In genomic region chr2:46226620-46227019, GRCh38 we compare ENCODE assay signal across 25 cellular contexts.
"Had no signal": no experiment of that assay in that cellular context is flagged by ENCODE, and none has a peak within 500 bp of the region (broad histone marks: within the 10 kb centered on the region; RNA-seq: fewer than 3 reads in every experiment).

No MANE protein-coding gene starts in this region.

- H3K36me3 Mint-ChIP-seq: activated naive CD4-positive, alpha-beta T cell treated with anti-CD3 and anti-CD28 coated beads, Interleukin-2, amount 50 U/mL, for 72 hours; type B pancreatic cell had no signal

- ATAC-seq: foreskin keratinocyte; heart left ventricle; naive thymus-derived CD4-positive, alpha-beta T cell; right lobe of liver; WTC11 had no signal

- H3K36me3 ChIP-seq: breast epithelium, esophagus muscularis mucosa, heart left ventricle, ovary, right lobe of liver, uterus had no signal

- H3K9me3 Mint-ChIP-seq: activated naive CD4-positive, alpha-beta T cell treated with anti-CD3 and anti-CD28 coated beads, Interleukin-2, amount 50 U/mL, for 72 hours; dendritic cell treated with granulocyte-macrophage colony-stimulating factor and Interleukin-4, amounts not matched to agents 40 ng/mL and 50 ng/mL, for 4 days; type B pancreatic cell had no signal

- DNase-seq: activated CD4-positive, alpha-beta T cell treated with anti-CD3 and anti-CD28 coated beads for 4 hours; activated CD4-positive, alpha-beta T cell treated with anti-CD3 and anti-CD28 coated beads, Interleukin-2, amount 50 U/mL, for 48 hours; activated gamma-delta T cell treated with Interleukin-2 at 50 U/mL for 16 hours; central memory CD4-positive, alpha-beta T cell; endodermal cell; foreskin keratinocyte; heart left ventricle; midbrain; naive thymus-derived CD4-positive, alpha-beta T cell; ovary; right lobe of liver; stimulated activated CD4-positive, alpha-beta T cell treated with anti-CD3 and anti-CD28 coated beads, Interleukin-12 subunit alpha, Interleukin-12 subunit beta, amount 100 ng/mL, for 4 hours; stimulated activated CD4-positive, alpha-beta T cell treated with anti-CD3 and anti-CD28 coated beads, Interleukin-4, amount 100 ng/mL, for 1 hour; T-helper 2 cell; uterus had no signal

- H3K4me3 Mint-ChIP-seq: activated T-helper 1 cell treated with anti-CD3 and anti-CD28 coated beads, Interleukin-12 subunit alpha, Interleukin-12 subunit beta, Interleukin-2, Interleukin-4 antibody, amounts not matched to agents 30 ng/mL and 10 ng/mL and 1 ng/mL, durations not matched to agents 14 hours and 24 hours and 36 hours; dendritic cell treated with granulocyte-macrophage colony-stimulating factor and Interleukin-4, amounts not matched to agents 40 ng/mL and 50 ng/mL, for 4 days; endodermal cell; naive thymus-derived CD4-positive, alpha-beta T cell; stimulated activated naive CD8-positive, alpha-beta T cell treated with anti-CD3 and anti-CD28 coated beads, Interleukin-15, Interleukin-2, amounts not matched to agents 100 ng/mL and 50 ng/mL, for 24 hours; type B pancreatic cell; WTC11 had no signal

- H3K4me1 ChIP-seq: breast epithelium, uterus had no signal

- H3K27ac ChIP-seq: breast epithelium, esophagus muscularis mucosa, foreskin keratinocyte, heart left ventricle, ovary, right lobe of liver, uterus had no signal

- H3K4me3 ChIP-seq: breast epithelium, esophagus muscularis mucosa, heart left ventricle, ovary, right lobe of liver, skin epidermis, uterus had no signal

- H3K27me3 ChIP-seq: breast epithelium, esophagus muscularis mucosa, foreskin keratinocyte, heart left ventricle, ovary, right lobe of liver, uterus had no signal

- H3K27me3 Mint-ChIP-seq: type B pancreatic cell had no signal

- H3K27ac Mint-ChIP-seq: activated naive CD4-positive, alpha-beta T cell treated with anti-CD3 and anti-CD28 coated beads, Interleukin-2, amount 50 U/mL, for 72 hours; activated T-helper 1 cell treated with anti-CD3 and anti-CD28 coated beads, Interleukin-12 subunit alpha, Interleukin-12 subunit beta, Interleukin-2, Interleukin-4 antibody, amounts not matched to agents 30 ng/mL and 10 ng/mL and 1 ng/mL, durations not matched to agents 14 hours and 24 hours and 36 hours; dendritic cell treated with granulocyte-macrophage colony-stimulating factor and Interleukin-4, amounts not matched to agents 40 ng/mL and 50 ng/mL, for 4 days; endodermal cell; progenitor cell of endocrine pancreas; stimulated activated naive CD8-positive, alpha-beta T cell treated with anti-CD3 and anti-CD28 coated beads, Interleukin-15, Interleukin-2, amounts not matched to agents 100 ng/mL and 50 ng/mL, for 24 hours; type B pancreatic cell; WTC11 had no signal

- H3K9me3 ChIP-seq: breast epithelium, esophagus muscularis mucosa, ovary, right lobe of liver, uterus had no signal
